Comparison of ENCODE assay signal across 1 cellular context in the genomic region with DNA sequence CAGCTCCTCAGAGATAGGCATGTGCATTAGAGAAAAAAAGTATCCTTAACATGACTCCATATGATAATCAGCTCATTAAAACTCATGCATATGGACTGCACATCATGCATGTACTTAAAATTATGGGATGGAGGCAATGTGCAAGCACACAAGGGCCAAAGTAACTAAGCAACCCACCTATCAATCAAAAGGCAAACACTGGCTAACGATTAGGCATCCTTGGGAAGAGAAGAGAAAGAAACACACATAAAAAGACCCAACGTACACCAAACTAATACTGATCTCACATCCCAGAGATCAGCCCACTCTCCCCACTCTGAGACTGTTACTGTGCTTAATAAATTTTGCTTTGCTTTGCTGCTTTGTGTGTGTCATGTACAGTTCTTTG.
A peak's percentile ranks its signal among the peaks of the same experiment; 100 is the strongest.
TF ChIP-seq lines count a peak whose summit lies in the region.

No MANE protein-coding gene starts in this region.

TF ChIP-seq in K562, 482 proteins besides CTCF, POLR2A, EP300 and RAD21:
- TF ChIP-seq, protein P1, sequence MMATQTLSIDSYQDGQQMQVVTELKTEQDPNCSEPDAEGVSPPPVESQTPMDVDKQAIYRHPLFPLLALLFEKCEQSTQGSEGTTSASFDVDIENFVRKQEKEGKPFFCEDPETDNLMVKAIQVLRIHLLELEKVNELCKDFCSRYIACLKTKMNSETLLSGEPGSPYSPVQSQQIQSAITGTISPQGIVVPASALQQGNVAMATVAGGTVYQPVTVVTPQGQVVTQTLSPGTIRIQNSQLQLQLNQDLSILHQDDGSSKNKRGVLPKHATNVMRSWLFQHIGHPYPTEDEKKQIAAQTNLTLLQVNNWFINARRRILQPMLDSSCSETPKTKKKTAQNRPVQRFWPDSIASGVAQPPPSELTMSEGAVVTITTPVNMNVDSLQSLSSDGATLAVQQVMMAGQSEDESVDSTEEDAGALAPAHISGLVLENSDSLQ (IDR thresholded peaks at IDR 0.05) = peak; percentile 91
- TF ChIP-seq RFX1 (IDR thresholded peaks at IDR 0.05) = peak; percentile 44
